1 cellular context compared by ENCODE assay signal in genomic region chr16:23149993-23150364, GRCh38.
TF ChIP-seq lines count a peak whose summit lies in the region.

No MANE protein-coding gene starts in this region.

TF ChIP-seq in HCT116, 20 proteins besides CTCF, POLR2A, EP300 and RAD21 (continued from another document):
- TF ChIP-seq REST (IDR thresholded peaks at IDR 0.05; ENCODE audit: low read depth) (no peak), EZH2phosphoT487 (IDR thresholded peaks at IDR 0.05; ENCODE audit: borderline replicate concordance) (no peak), MAX (IDR thresholded peaks at IDR 0.05) (no peak), FOSL1 (IDR thresholded peaks at IDR 0.05; ENCODE audit: low read depth) (no peak), YY1 (IDR thresholded peaks at IDR 0.05; ENCODE audit: extremely low read depth, insufficient replicate concordance, low read depth, low read length) (no peak), POLR2AphosphoS5 (IDR thresholded peaks at IDR 0.05; ENCODE audit: low read depth, low read length) (no peak), SRF (IDR thresholded peaks at IDR 0.05; ENCODE audit: low read depth) (no peak), ZFX (IDR thresholded peaks at IDR 0.05) (no peak), CEBPB (IDR thresholded peaks at IDR 0.05; ENCODE audit: low read depth) (no peak), EGR1 (IDR thresholded peaks at IDR 0.05; ENCODE audit: low read depth) (no peak), SIN3A (IDR thresholded peaks at IDR 0.05; ENCODE audit: low read depth) (no peak), TCF7L2 (IDR thresholded peaks at IDR 0.05; ENCODE audit: borderline replicate concordance, extremely low read depth, insufficient read depth, insufficient read length) (no peak)
